Comparison of ENCODE assay signal across 9 cellular contexts in the genomic region with DNA sequence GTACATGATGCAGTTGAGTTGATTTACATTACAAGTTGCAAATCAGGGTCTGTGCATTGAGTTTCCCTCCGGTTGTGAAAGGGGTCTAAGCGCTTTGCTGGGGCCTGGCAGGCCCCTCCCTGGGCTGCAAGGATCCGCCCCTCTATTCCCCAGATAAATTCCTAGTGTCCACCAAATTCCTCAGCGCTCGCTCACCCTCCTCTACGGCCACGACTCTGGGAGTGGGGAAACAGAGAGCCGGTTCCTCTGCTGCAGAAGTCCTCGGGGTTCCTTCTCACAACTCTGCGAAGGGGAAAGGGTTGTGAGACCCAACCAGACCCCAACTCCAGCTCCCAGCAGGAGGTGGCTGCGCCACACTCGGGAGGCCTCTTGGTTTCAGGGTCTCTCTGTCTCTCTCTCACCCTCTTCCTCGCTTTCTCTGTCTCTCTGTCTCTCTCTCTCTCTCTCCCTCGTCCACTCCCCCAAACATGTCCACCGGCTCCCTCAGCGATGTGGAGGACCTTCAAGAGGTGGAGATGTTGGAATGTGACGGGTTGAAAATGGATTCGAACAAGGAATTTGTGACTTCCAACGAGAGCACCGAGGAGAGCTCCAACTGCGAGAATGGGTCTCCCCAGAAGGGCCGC. TPM values are rescaled to one million over a fixed set of nuclear protein-coding genes. Genes with fewer than 3 reads are reported as not detected.
DNase-seq lines count a peak whose midpoint lies in the region; ATAC-seq and TF ChIP-seq lines count a peak whose summit lies in the region.
"Had no signal": no experiment of that assay in that cellular context is flagged by ENCODE, and none has a peak within 500 bp of the region (broad histone marks: within the 10 kb centered on the region; RNA-seq: fewer than 3 reads in every experiment).

A gene (plus strand): TSS at position 183 of the 626 bp plus-strand sequence. CDS start 285 bp downstream, at position 468.

- 0 out of 3 replicates have a peak, but pooled peaks have one; percentile 23 for ATAC-seq in RWPE2 (ENCODE audit: low read depth)
- ATAC-seq in GM21381 (IDR thresholded peaks at IDR 0.05; ENCODE audit: unreplicated experiment) = no peak

- no peaks in the 10 kb centered on the region for H3K9me2 ChIP-seq in neural cell (ENCODE audit: insufficient read depth, low read length)

- H3K27me3 ChIP-seq in RWPE2 (ENCODE audit: insufficient read depth, poor library complexity, severe bottlenecking) = peaks cover 92% of the 10 kb centered on the region
- H3K27me3 ChIP-seq in neural cell (ENCODE audit: insufficient read depth, low read depth, low read length) = peaks cover 88% of the 10 kb centered on the region

- no peaks in the 10 kb centered on the region for H4K20me1 ChIP-seq in neural cell (ENCODE audit: insufficient read depth)

- no peak for TF ChIP-seq EP300 in neural cell (conservative IDR thresholded peaks at IDR 0.05; ENCODE audit: poor library complexity, severe bottlenecking)

- POLR2A ChIA-PET in AG04449 (lab: Yijun Ruan, JAX) = interaction anchor here (1.2 kb wide), 1 partner anchor 320 kb away, joined by 4 read pairs; no protein-coding TSS in a partner anchor

- H3K27ac ChIP-seq in RWPE2 (ENCODE audit: poor library complexity, severe bottlenecking) (no peak within 1 kb of the TSS), neural cell (ENCODE audit: low read length) (no peak within 1 kb of the TSS)

- H3K4me3 ChIP-seq in AG04449 (ENCODE audit: low read depth, low read length) = peak within 1 kb of the TSS; percentile 71
- H3K4me3 ChIP-seq in RWPE2 (ENCODE audit: severe bottlenecking) = no peak within 1 kb of the TSS
- peak within 1 kb of the TSS; percentile 58 for H3K4me3 ChIP-seq in neural cell (ENCODE audit: low read length)

- no peak within 1 kb of the TSS for H2AFZ ChIP-seq in neural cell (ENCODE audit: low read depth, low read length)

- TF ChIP-seq CTCF in AG04449 (IDR thresholded peaks at IDR 0.05; ENCODE audit: insufficient read depth, low read length, missing control alignments) (no peak), RWPE2 (IDR thresholded peaks at IDR 0.05; ENCODE audit: poor library complexity, severe bottlenecking) (no peak), neural cell (IDR thresholded peaks at IDR 0.05; ENCODE audit: poor library complexity, severe bottlenecking) (no peak)

- H3K9me3 ChIP-seq in RWPE2 (ENCODE audit: severe bottlenecking) (no peaks in the 10 kb centered on the region), neural cell (ENCODE audit: low read length) (no peaks in the 10 kb centered on the region)

- H3K9ac ChIP-seq in neural cell (ENCODE audit: low read length) = no peak within 1 kb of the TSS

- H3K4me1 ChIP-seq in RWPE2 (ENCODE audit: insufficient read depth, poor library complexity, severe bottlenecking) = no peaks in the 10 kb centered on the region

- DNase-seq in AG04449 (ENCODE audit: low read depth, low spot score) = no peak
- no peak for DNase-seq in RWPE2 (ENCODE audit: low spot score)
- DNase-seq in glomerular visceral epithelial cell (ENCODE audit: extremely low spot score) = peak; percentile 34
- no peak for DNase-seq in stimulated activated naive CD4-positive, alpha-beta T cell treated with Interleukin-2 at 50 U/mL for 16 hours (lab: John Stamatoyannopoulos, UW)
- no peak for DNase-seq in AML-193 (lab: John Stamatoyannopoulos, UW)
- DNase-seq in NOMO-1 treated with DMSO at 0.1 percent for 48 hours (lab: John Stamatoyannopoulos, UW; ENCODE audit: unreplicated experiment) = no peak
- DNase-seq: NCI-H1436 had no signal

- no peak within 1 kb of the TSS for H3K4me2 ChIP-seq in neural cell (ENCODE audit: low read length)

- H3K36me3 ChIP-seq in RWPE2 (ENCODE audit: low read depth) = no peaks in the 10 kb centered on the region
- no peaks in the 10 kb centered on the region for H3K36me3 ChIP-seq in neural cell (ENCODE audit: insufficient read depth, low read length)

- no peaks in the 10 kb centered on the region for H3K79me2 ChIP-seq in neural cell (replicated peaks; ENCODE audit: insufficient read depth, low read length)

- no peak for TF ChIP-seq RAD21 in neural cell (conservative IDR thresholded peaks at IDR 0.05)

- CTCF ChIA-PET in AG04449 (lab: Yijun Ruan, JAX) = interaction anchor here (0.6 to 2.7 kb wide), 5 partner anchors 28 to 320 kb away, joined by 3 to 8 read pairs (median 5); no protein-coding TSS in a partner anchor

- H3F3A ChIP-seq in neural cell (ENCODE audit: insufficient read depth, low read length, poor library complexity, severe bottlenecking) = no peaks in the 10 kb centered on the region

TF ChIP-seq in neural cell, 6 proteins besides CTCF, POLR2A, EP300 and RAD21:
- TF ChIP-seq TAF1 (IDR thresholded peaks at IDR 0.05; ENCODE audit: low read depth) (no peak), MXI1 (conservative IDR thresholded peaks at IDR 0.05; ENCODE audit: poor library complexity, severe bottlenecking) (no peak), POLR2AphosphoS5 (IDR thresholded peaks at IDR 0.05) (no peak), SMC3 (conservative IDR thresholded peaks at IDR 0.05; ENCODE audit: poor library complexity) (no peak)
- TF ChIP-seq, protein P1, sequence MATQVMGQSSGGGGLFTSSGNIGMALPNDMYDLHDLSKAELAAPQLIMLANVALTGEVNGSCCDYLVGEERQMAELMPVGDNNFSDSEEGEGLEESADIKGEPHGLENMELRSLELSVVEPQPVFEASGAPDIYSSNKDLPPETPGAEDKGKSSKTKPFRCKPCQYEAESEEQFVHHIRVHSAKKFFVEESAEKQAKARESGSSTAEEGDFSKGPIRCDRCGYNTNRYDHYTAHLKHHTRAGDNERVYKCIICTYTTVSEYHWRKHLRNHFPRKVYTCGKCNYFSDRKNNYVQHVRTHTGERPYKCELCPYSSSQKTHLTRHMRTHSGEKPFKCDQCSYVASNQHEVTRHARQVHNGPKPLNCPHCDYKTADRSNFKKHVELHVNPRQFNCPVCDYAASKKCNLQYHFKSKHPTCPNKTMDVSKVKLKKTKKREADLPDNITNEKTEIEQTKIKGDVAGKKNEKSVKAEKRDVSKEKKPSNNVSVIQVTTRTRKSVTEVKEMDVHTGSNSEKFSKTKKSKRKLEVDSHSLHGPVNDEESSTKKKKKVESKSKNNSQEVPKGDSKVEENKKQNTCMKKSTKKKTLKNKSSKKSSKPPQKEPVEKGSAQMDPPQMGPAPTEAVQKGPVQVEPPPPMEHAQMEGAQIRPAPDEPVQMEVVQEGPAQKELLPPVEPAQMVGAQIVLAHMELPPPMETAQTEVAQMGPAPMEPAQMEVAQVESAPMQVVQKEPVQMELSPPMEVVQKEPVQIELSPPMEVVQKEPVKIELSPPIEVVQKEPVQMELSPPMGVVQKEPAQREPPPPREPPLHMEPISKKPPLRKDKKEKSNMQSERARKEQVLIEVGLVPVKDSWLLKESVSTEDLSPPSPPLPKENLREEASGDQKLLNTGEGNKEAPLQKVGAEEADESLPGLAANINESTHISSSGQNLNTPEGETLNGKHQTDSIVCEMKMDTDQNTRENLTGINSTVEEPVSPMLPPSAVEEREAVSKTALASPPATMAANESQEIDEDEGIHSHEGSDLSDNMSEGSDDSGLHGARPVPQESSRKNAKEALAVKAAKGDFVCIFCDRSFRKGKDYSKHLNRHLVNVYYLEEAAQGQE (IDR thresholded peaks at IDR 0.05; ENCODE audit: borderline replicate concordance) = no peak

RNA-seq across cellular contexts. Expression of the gene that starts here (rescaled TPM):
- polyA plus RNA-seq in neural cell = not detected in 2 replicates
- not detected in 2 replicates for polyA minus RNA-seq in neural cell
